In the genomic region with DNA sequence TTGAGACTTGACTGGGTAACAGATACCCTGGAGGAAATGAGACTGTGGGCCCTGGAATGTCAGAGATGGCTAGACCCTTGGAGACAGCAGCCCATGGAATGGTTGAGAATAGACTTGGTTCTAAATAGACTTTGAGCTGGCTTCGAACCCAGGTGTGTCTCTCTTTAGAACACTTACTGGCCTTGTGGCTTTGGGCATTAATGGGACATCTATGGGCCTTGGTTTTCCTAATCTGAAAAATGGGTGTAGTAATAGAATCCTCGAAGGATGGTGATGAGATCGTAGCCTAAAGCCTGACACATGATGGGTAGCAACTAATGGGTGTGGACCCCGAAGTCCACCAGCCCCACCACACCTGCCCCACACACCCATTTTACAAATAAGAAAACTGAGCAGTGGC, we compare ENCODE assay signal across 28 cellular contexts.
"Had no signal": no experiment of that assay in that cellular context is flagged by ENCODE, and none has a peak within 500 bp of the region (broad histone marks: within the 10 kb centered on the region; RNA-seq: fewer than 3 reads in every experiment).

No MANE protein-coding gene starts in this region.

- H3K27me3 ChIP-seq: brain microvascular endothelial cell, dorsolateral prefrontal cortex had no signal

- H3K9me3 ChIP-seq: gastroesophageal sphincter had no signal

- H3K27ac ChIP-seq: brain microvascular endothelial cell, coronary artery, foreskin keratinocyte, gastroesophageal sphincter had no signal

- FAIRE-seq: astrocyte, bronchial epithelial cell had no signal

- H3K4me3 ChIP-seq: coronary artery, dorsolateral prefrontal cortex, gastroesophageal sphincter had no signal

- ATAC-seq: activated naive CD4-positive, alpha-beta T cell treated with anti-CD3 and anti-CD28 coated beads, Interleukin-2, amount 50 U/mL, for 72 hours; activated T-cell treated with anti-CD3 and anti-CD28 coated beads, Interleukin-2, amount 50 U/mL, for 72 hours; esophagus mucosa; foreskin keratinocyte; gastroesophageal sphincter; WTC11 had no signal

- H3K36me3 ChIP-seq: brain microvascular endothelial cell, gastroesophageal sphincter had no signal

- DNase-seq: activated CD4-positive, alpha-beta memory T cell treated with anti-CD3 and anti-CD28 coated beads, Interleukin-2, amount 10 ng/mL, durations not matched to agents 7 days and 5 days; activated CD4-positive, alpha-beta T cell treated with anti-CD3 and anti-CD28 coated beads for 1 hour; activated CD4-positive, alpha-beta T cell treated with anti-CD3 and anti-CD28 coated beads for 4 hours; activated CD4-positive, alpha-beta T cell treated with anti-CD3 and anti-CD28 coated beads, Interleukin-2, amount 10 ng/mL, durations not matched to agents 7 days and 5 days; activated CD4-positive, alpha-beta T cell treated with anti-CD3 and anti-CD28 coated beads, Interleukin-2, amount 50 U/mL, for 4 hours; activated CD8-positive, alpha-beta memory T cell treated with anti-CD3 and anti-CD28 coated beads, Interleukin-2, amount 50 U/mL, for 48 hours; activated gamma-delta T cell; activated naive CD4-positive, alpha-beta T cell; activated naive CD4-positive, alpha-beta T cell treated with anti-CD3 and anti-CD28 coated beads, Interleukin-2, amount 10 ng/mL, durations not matched to agents 7 days and 5 days; activated naive CD8-positive, alpha-beta T cell treated with anti-CD3 and anti-CD28 coated beads, Interleukin-2, amount 10 ng/mL, durations not matched to agents 7 days and 5 days; activated T-cell treated with anti-CD3 and anti-CD28 coated beads for 4 hours; activated T-cell treated with anti-CD3 and anti-CD28 coated beads, Interleukin-2, amount 50 U/mL, for 24 hours; activated T-cell treated with anti-CD3 and anti-CD28 coated beads, Interleukin-2, amount 50 U/mL, for 72 hours; amniotic stem cell; anterior cingulate cortex; brain microvascular endothelial cell; dorsolateral prefrontal cortex; effector memory CD4-positive, alpha-beta T cell; endodermal cell; foreskin keratinocyte; T-helper 2 cell had no signal

- H3K4me1 ChIP-seq: foreskin keratinocyte had no signal
